Comparison of ENCODE assay signal across 13 cellular contexts in genomic region chr1:1061682-1062363, GRCh38. TPM values are rescaled to one million over a fixed set of nuclear protein-coding genes. Genes with fewer than 3 reads are reported as not detected.
A peak's percentile ranks its signal among the peaks of the same experiment; 100 is the strongest.
DNase-seq lines count a peak whose midpoint lies in the region; ATAC-seq and TF ChIP-seq lines count a peak whose summit lies in the region.
"Had no signal": no experiment of that assay in that cellular context is flagged by ENCODE, and none has a peak within 500 bp of the region (broad histone marks: within the 10 kb centered on the region; RNA-seq: fewer than 3 reads in every experiment).

No MANE protein-coding gene starts in this region.

- no peak overlapping the region for H2BK5ac ChIP-seq in mesendoderm (ENCODE audit: low read length)

- H3K56ac ChIP-seq in mesendoderm (ENCODE audit: low read length): no peak overlapping the region

- peaks cover 20% of the 10 kb centered on the region for H3K27me3 Mint-ChIP-seq in activated CD8-positive, alpha-beta memory T cell treated with anti-CD3 and anti-CD28 coated beads, Interleukin-2, amount 10 ng/mL, durations not matched to agents 7 days and 5 days
- peaks cover 18% of the 10 kb centered on the region for H3K27me3 Mint-ChIP-seq in activated B cell treated with CpG ODN at 0.5 μM for 24 hours

- H3K79me1 ChIP-seq in mesendoderm (ENCODE audit: low read length): no peaks in the 10 kb centered on the region

- CTCF ChIA-PET in activated CD8-positive, alpha-beta memory T cell treated with anti-CD3 and anti-CD28 coated beads, Interleukin-2, amount 10 ng/mL, durations not matched to agents 7 days and 5 days (lab: Charles Lee): interaction anchor here (1.0 to 7.5 kb wide), 7 partner anchors 23 to 79 kb away, joined by 3 to 93 read pairs (median 14); partner anchors contain the start of gene PERM1
- CTCF ChIA-PET in activated B cell treated with CpG ODN at 0.5 μM for 24 hours (lab: Charles Lee): interaction anchor here (1.3 to 1.7 kb wide), 2 partner anchors 21 to 77 kb away, joined by 4 to 7 read pairs; no protein-coding TSS in a partner anchor

- intact Hi-C loops in activated B cell treated with CpG ODN at 0.5 μM for 24 hours (cut with micrococcal nuclease): loop anchor here (5.0 kb wide), 1 partner anchor 245 kb away; the partner anchor contains the start of genes ACAP3 and PUSL1

- H3K9me3 Mint-ChIP-seq in activated CD8-positive, alpha-beta memory T cell treated with anti-CD3 and anti-CD28 coated beads, Interleukin-2, amount 10 ng/mL, durations not matched to agents 7 days and 5 days (ENCODE audit: low read depth): no peaks in the 10 kb centered on the region
- H3K9me3 Mint-ChIP-seq in activated B cell treated with CpG ODN at 0.5 μM for 24 hours: no peaks in the 10 kb centered on the region

- DNase-seq in activated CD8-positive, alpha-beta memory T cell treated with anti-CD3 and anti-CD28 coated beads, Interleukin-2, amount 10 ng/mL, durations not matched to agents 7 days and 5 days: no peak
- DNase-seq in activated CD8-positive, alpha-beta memory T cell treated with anti-CD3 and anti-CD28 coated beads, Interleukin-2, amount 50 U/mL, for 4 hours: no peak
- no peak for DNase-seq in activated B cell treated with CpG ODN at 0.5 μM for 24 hours
- peak; percentile 39 for DNase-seq in mesendoderm
- no peak for DNase-seq in NCI-H345 (lab: John Stamatoyannopoulos, UW)
- DNase-seq: lower lobe of right lung, NCI-H1930 had no signal

- H3K36me3 Mint-ChIP-seq in activated CD8-positive, alpha-beta memory T cell treated with anti-CD3 and anti-CD28 coated beads, Interleukin-2, amount 10 ng/mL, durations not matched to agents 7 days and 5 days: peaks cover 2% of the 10 kb centered on the region
- peaks cover 1% of the 10 kb centered on the region for H3K36me3 Mint-ChIP-seq in activated B cell treated with CpG ODN at 0.5 μM for 24 hours (ENCODE audit: low read depth)

- no peak overlapping the region for H3K4me3 ChIP-seq in mesendoderm (ENCODE audit: low read length)
- H3K4me3 ChIP-seq: breast epithelium, hepatocyte, lower lobe of right lung had no signal

- no peak overlapping the region for H2AK5ac ChIP-seq in mesendoderm (ENCODE audit: low read length)

- H2BK120ac ChIP-seq in mesendoderm (ENCODE audit: low read depth, low read length): no peak overlapping the region

- H3K79me2 ChIP-seq in mesendoderm (ENCODE audit: control insufficient read depth, insufficient read depth, low read length): no peaks in the 10 kb centered on the region
- H3K79me2 ChIP-seq: hepatocyte had no signal

- H3K27ac ChIP-seq in mesendoderm (ENCODE audit: low read depth, low read length): no peak overlapping the region
- H3K27ac ChIP-seq: breast epithelium, hepatocyte, KMS-11, lower lobe of right lung had no signal

- ATAC-seq in activated CD8-positive, alpha-beta memory T cell treated with anti-CD3 and anti-CD28 coated beads, Interleukin-2, amount 10 ng/mL, durations not matched to agents 7 days and 5 days: no peak
- ATAC-seq in activated B cell treated with CpG ODN at 0.5 μM for 24 hours (ENCODE audit: low read depth): no peak
- ATAC-seq in GM18505 (IDR thresholded peaks at IDR 0.05; ENCODE audit: unreplicated experiment): no peak
- ATAC-seq: lower lobe of right lung had no signal

- TF ChIP-seq POLR2A in GM18505 (IDR thresholded peaks at IDR 0.05; ENCODE audit: borderline replicate concordance, extremely low read depth, insufficient read depth, insufficient read length): no peak

- POLR2A ChIA-PET in activated B cell treated with CpG ODN at 0.5 μM for 24 hours (lab: Charles Lee): interaction anchor here (0.8 to 9.0 kb wide), 5 partner anchors 10 to 77 kb away, joined by 3 to 159 read pairs (median 7); no protein-coding TSS in a partner anchor

- no peak overlapping the region for H3K18ac ChIP-seq in mesendoderm (ENCODE audit: low read length)

- H3K27ac Mint-ChIP-seq in activated CD8-positive, alpha-beta memory T cell treated with anti-CD3 and anti-CD28 coated beads, Interleukin-2, amount 10 ng/mL, durations not matched to agents 7 days and 5 days: peak overlapping the region; percentile 81
- H3K27ac Mint-ChIP-seq in activated B cell treated with CpG ODN at 0.5 μM for 24 hours: no peak overlapping the region

- TF ChIP-seq CTCF in activated B cell treated with CpG ODN at 0.5 μM for 24 hours (IDR thresholded peaks at IDR 0.05): no peak

- H3K4me2 ChIP-seq in mesendoderm (ENCODE audit: low read length): no peak overlapping the region
- H3K4me2 ChIP-seq: hepatocyte, KMS-11 had no signal

- WGBS in mesendoderm (ENCODE audit: extremely low coverage, insufficient coverage, low lambda C conversion rate): no CpG with 5 or more reads among the region's 18 CpGs

- H3K36me3 ChIP-seq in mesendoderm (ENCODE audit: control insufficient read depth, insufficient read depth, low read length): no peaks in the 10 kb centered on the region
- H3K36me3 ChIP-seq: breast epithelium, lower lobe of right lung had no signal

- H4K8ac ChIP-seq in mesendoderm (ENCODE audit: low read depth, low read length): no peak overlapping the region

- no peaks in the 10 kb centered on the region for H3K4me1 ChIP-seq in mesendoderm (ENCODE audit: control insufficient read depth, low read depth, low read length)

- H3K9ac ChIP-seq in mesendoderm (ENCODE audit: low read length): no peak overlapping the region
- H3K9ac ChIP-seq: KMS-11 had no signal

- H3K4ac ChIP-seq in mesendoderm (ENCODE audit: low read depth, low read length): no peak overlapping the region

- no peak overlapping the region for H3K23ac ChIP-seq in mesendoderm (ENCODE audit: low read length)

- H3K4me3 Mint-ChIP-seq in activated CD8-positive, alpha-beta memory T cell treated with anti-CD3 and anti-CD28 coated beads, Interleukin-2, amount 10 ng/mL, durations not matched to agents 7 days and 5 days: peak overlapping the region; percentile 70
- H3K4me3 Mint-ChIP-seq in activated B cell treated with CpG ODN at 0.5 μM for 24 hours: peak overlapping the region; percentile 28

- peaks cover 5% of the 10 kb centered on the region for H3K27me3 ChIP-seq in mesendoderm (ENCODE audit: insufficient read depth, low read length, poor library complexity)

- no peak overlapping the region for H4K5ac ChIP-seq in mesendoderm (ENCODE audit: low read length)

- H2BK15ac ChIP-seq in mesendoderm (replicated peaks; ENCODE audit: low read depth): no peak overlapping the region

- H3K4me1 Mint-ChIP-seq in activated CD8-positive, alpha-beta memory T cell treated with anti-CD3 and anti-CD28 coated beads, Interleukin-2, amount 10 ng/mL, durations not matched to agents 7 days and 5 days: peaks cover 43% of the 10 kb centered on the region
- peaks cover 50% of the 10 kb centered on the region for H3K4me1 Mint-ChIP-seq in activated B cell treated with CpG ODN at 0.5 μM for 24 hours

RNA-seq across cellular contexts. Expression of gene RNF223, which starts 12.3 kb away (rescaled TPM):
- not detected for total RNA-seq in activated CD8-positive, alpha-beta memory T cell treated with anti-CD3 and anti-CD28 coated beads, Interleukin-2, amount 10 ng/mL, durations not matched to agents 7 days and 5 days
- not detected in 2 replicates for total RNA-seq in activated B cell treated with CpG ODN at 0.5 μM for 24 hours
- not detected for polyA plus RNA-seq in mesendoderm (2013, experiment 1 of 2)
- not detected for polyA plus RNA-seq in mesendoderm (2013, experiment 2 of 2)
- total RNA-seq: osteocyte; T-helper 2 cell treated with Interferon-gamma antibody and Interleukin-4, amounts not matched to agents 100 ng/mL and 5 ng/mL, for 36 hours had no signal

RNA-seq across cellular contexts. Expression of gene AGRN, which starts 41.9 kb away (rescaled TPM):
- 10 to 100 TPM; 29.3 to 32.8 TPM for total RNA-seq in activated CD8-positive, alpha-beta memory T cell treated with anti-CD3 and anti-CD28 coated beads, Interleukin-2, amount 10 ng/mL, durations not matched to agents 7 days and 5 days
- total RNA-seq in activated B cell treated with CpG ODN at 0.5 μM for 24 hours: 25.8 and 27.1 TPM in 2 replicates
- polyA plus RNA-seq in mesendoderm (2013, experiment 1 of 2): 26.7 TPM
- 26.6 TPM for polyA plus RNA-seq in mesendoderm (2013, experiment 2 of 2)

RNA-seq across cellular contexts. Expression of gene ISG15, which starts 48.5 kb away (rescaled TPM):
- 100 to 1,000 TPM; 432 to 986 TPM for total RNA-seq in activated CD8-positive, alpha-beta memory T cell treated with anti-CD3 and anti-CD28 coated beads, Interleukin-2, amount 10 ng/mL, durations not matched to agents 7 days and 5 days
- 25.8 and 28.9 TPM in 2 replicates for total RNA-seq in activated B cell treated with CpG ODN at 0.5 μM for 24 hours
- 13.2 TPM for polyA plus RNA-seq in mesendoderm (2013, experiment 1 of 2)
- 12.9 TPM for polyA plus RNA-seq in mesendoderm (2013, experiment 2 of 2)

RNA-seq across cellular contexts. Expression of gene C1orf159, which starts 54.1 kb away (rescaled TPM):
- 10 to 100 TPM; 22.9 to 23.6 TPM for total RNA-seq in activated CD8-positive, alpha-beta memory T cell treated with anti-CD3 and anti-CD28 coated beads, Interleukin-2, amount 10 ng/mL, durations not matched to agents 7 days and 5 days
- total RNA-seq in activated B cell treated with CpG ODN at 0.5 μM for 24 hours: 20.8 and 26.5 TPM in 2 replicates
- 7.0 TPM for polyA plus RNA-seq in mesendoderm (2013, experiment 1 of 2)
- 6.8 TPM for polyA plus RNA-seq in mesendoderm (2013, experiment 2 of 2)

Comparison
In these comparisons a context has a peak if more than half of its experiments do, and no peak if none do; other contexts are left out.
1. RNA of gene ISG15, which starts 48.5 kb away (total RNA-seq): 432 to 986 TPM in activated CD8-positive, alpha-beta memory T cell treated with anti-CD3 and anti-CD28 coated beads, Interleukin-2, amount 10 ng/mL, durations not matched to agents 7 days and 5 days; 25.8 to 28.9 TPM in activated B cell treated with CpG ODN at 0.5 μM for 24 hours; every median in the first group is over 10 times any median in the second.